ENCODE assay signal across 19 cellular contexts in genomic region chr2:54430649-54431048, GRCh38. TPM values are rescaled to one million over a fixed set of nuclear protein-coding genes. Genes with fewer than 3 reads are reported as not detected.
DNase-seq lines count a peak whose midpoint lies in the region; ATAC-seq and TF ChIP-seq lines count a peak whose summit lies in the region.
"Had no signal": no experiment of that assay in that cellular context is flagged by ENCODE, and none has a peak within 500 bp of the region (broad histone marks: within the 10 kb centered on the region; RNA-seq: fewer than 3 reads in every experiment).

No MANE protein-coding gene starts in this region.

- CTCF ChIA-PET in A673 (lab: Charles Lee), result no interaction called here

- H3K4me1 ChIP-seq in A673 (ENCODE audit: insufficient read depth, low read length, poor library complexity, severe bottlenecking), result peaks cover 18% of the 10 kb centered on the region
- peaks cover 22 to 35% of the 10 kb centered on the region in 2 donors for H3K4me1 ChIP-seq in left lung

- TF ChIP-seq CTCF in A673 (conservative IDR thresholded peaks at IDR 0.05; ENCODE audit: low read depth, low read length), result no peak
- no peak for TF ChIP-seq CTCF in left lung (IDR thresholded peaks at IDR 0.05)
- TF ChIP-seq CTCF in omental fat pad (IDR thresholded peaks at IDR 0.05), result no peak

- H3K9me3 ChIP-seq in A673 (ENCODE audit: low read depth, low read length, poor library complexity, severe bottlenecking) (no peaks in the 10 kb centered on the region), left lung (no peaks in the 10 kb centered on the region)

- ATAC-seq in left lung, result no peak
- ATAC-seq in omental fat pad (ENCODE audit: low FRiP score), result no peak
- ATAC-seq: HCT116 had no signal

- POLR2A ChIA-PET in A673 (lab: Charles Lee; ENCODE audit: low non-redundant PET), result no interaction called here

- DNase-seq in A673 (ENCODE audit: low spot score), result no peak
- peak; percentile 49 for DNase-seq in dermis blood vessel endothelial cell
- no peak for DNase-seq in left lung
- no peak for DNase-seq in omental fat pad (ENCODE audit: low spot score)
- no peak for DNase-seq in MV-4-11 (lab: John Stamatoyannopoulos, UW)
- no peak for DNase-seq in NCI-H748 treated with DMSO at 0.1 percent for 48 hours (lab: John Stamatoyannopoulos, UW)
- DNase-seq in NCI-H526 treated with DMSO at 0.1 percent for 48 hours (lab: John Stamatoyannopoulos, UW), result no peak
- DNase-seq: activated CD4-positive, alpha-beta T cell treated with anti-CD3 and anti-CD28 coated beads for 48 hours; activated CD8-positive, alpha-beta memory T cell treated with anti-CD3 and anti-CD28 coated beads, Interleukin-2, amount 50 U/mL, for 4 hours; activated gamma-delta T cell; amygdala; mesendoderm; NCI-H146; NCI-H226; NK-92 treated with Interleukin-12 subunit alpha and Interleukin-12 subunit beta, amount 100 ng/mL, for 24 hours; stimulated activated CD4-positive, alpha-beta T cell treated with anti-CD3 and anti-CD28 coated beads, Interleukin-4, amount 100 ng/mL, for 4 hours had no signal

- BruUV-seq in A673 (replicated peaks; lab: Mats Ljungman, UMichigan), result no TSS peak

- no peaks in the 10 kb centered on the region for H3K36me3 ChIP-seq in A673 (ENCODE audit: insufficient read depth, low read length, poor library complexity, severe bottlenecking)
- H3K36me3 ChIP-seq in left lung, result no peaks in the 10 kb centered on the region

- H3K27me3 ChIP-seq in A673 (replicated peaks; ENCODE audit: insufficient read depth, low read depth, low read length, poor library complexity) (no peaks in the 10 kb centered on the region), left lung (no peaks in the 10 kb centered on the region)

- intact Hi-C loops in A673 (cut with micrococcal nuclease; ENCODE audit: unreplicated experiment) (no loop called here), left lung (cut with DNase I) (no loop called here)

- H3K4me3 ChIP-seq in A673 (ENCODE audit: low read depth, low read length, poor library complexity, severe bottlenecking), result no peak overlapping the region
- no peak overlapping the region for H3K4me3 ChIP-seq in left lung
- H3K4me3 ChIP-seq in skin epidermis, result no peak overlapping the region

- peak overlapping the region; percentile 14 for H3K27ac ChIP-seq in A673 (ENCODE audit: low read depth, low read length, poor library complexity, severe bottlenecking)
- peak overlapping the region; percentile 45 to 81 for H3K27ac ChIP-seq in left lung
- H3K27ac ChIP-seq in skin epidermis, result peak overlapping the region in 15 of 21 experiments; percentile 7 to 80 (median 56)
- H3K27ac ChIP-seq: C4-2B had no signal

RNA-seq across cellular contexts. Expression of gene SPTBN1, which starts 25.5 kb away (rescaled TPM):
- total RNA-seq in A673 (2021) (145 and 146 TPM in 2 replicates), dermis blood vessel endothelial cell (916 and 1,118 TPM in 2 replicates), left lung (100 to 1,000 TPM; 441 to 550 TPM), omental fat pad (1,000 to 10,000 TPM in 2 of 4 donors, 100 to 1,000 TPM in 2; 681 to 1,046 (median 964) TPM)
